ENCODE assay signal across 9 cellular contexts in genomic region chr7:66847879-66848810, GRCh38.
DNase-seq lines count a peak whose midpoint lies in the region; ATAC-seq and TF ChIP-seq lines count a peak whose summit lies in the region.
"Had no signal": no experiment of that assay in that cellular context is flagged by ENCODE, and none has a peak within 500 bp of the region (broad histone marks: within the 10 kb centered on the region; RNA-seq: fewer than 3 reads in every experiment).

No MANE protein-coding gene starts in this region.

- intact Hi-C loops in activated naive CD4-positive, alpha-beta T cell treated with anti-CD3 and anti-CD28 coated beads for 36 hours (cut with micrococcal nuclease), result loop anchor here (10.0 kb wide), 1 partner anchor 163 kb away; no protein-coding TSS in a partner anchor
- intact Hi-C loops in ovary (cut with DNase I), result loop anchor here in 1 of 4 donors (5.0 kb wide), 1 partner anchor 356 kb away; no protein-coding TSS in a partner anchor

- no peak overlapping the region for H3K4me3 Mint-ChIP-seq in activated naive CD4-positive, alpha-beta T cell treated with anti-CD3 and anti-CD28 coated beads, Interleukin-2, amount 50 U/mL, for 24 hours
- H3K4me3 Mint-ChIP-seq in activated naive CD4-positive, alpha-beta T cell treated with anti-CD3 and anti-CD28 coated beads for 36 hours, result no peak overlapping the region
- H3K4me3 Mint-ChIP-seq in T-cell, result no peak overlapping the region

- TF ChIP-seq POLR2A in suprapubic skin (IDR thresholded peaks at IDR 0.05), result no peak
- no peak for TF ChIP-seq POLR2A in ovary (IDR thresholded peaks at IDR 0.05)

- peaks cover 26% of the 10 kb centered on the region for H3K4me1 Mint-ChIP-seq in activated naive CD4-positive, alpha-beta T cell treated with anti-CD3 and anti-CD28 coated beads, Interleukin-2, amount 50 U/mL, for 24 hours
- H3K4me1 Mint-ChIP-seq in activated naive CD4-positive, alpha-beta T cell treated with anti-CD3 and anti-CD28 coated beads for 36 hours (ENCODE audit: low read depth), result peaks cover 16% of the 10 kb centered on the region
- peaks cover 19 to 29% (median 24%) of the 10 kb centered on the region in 3 donors for H3K4me1 Mint-ChIP-seq in T-cell

- H3K4me1 ChIP-seq in suprapubic skin, result peaks cover 18% of the 10 kb centered on the region
- peaks cover 3% of the 10 kb centered on the region for H3K4me1 ChIP-seq in ovary (ENCODE audit: insufficient read depth)

- H3K9me3 ChIP-seq in suprapubic skin, result no peaks in the 10 kb centered on the region
- H3K9me3 ChIP-seq in ovary, result no peaks in the 10 kb centered on the region

- H3K36me3 Mint-ChIP-seq in activated naive CD4-positive, alpha-beta T cell treated with anti-CD3 and anti-CD28 coated beads, Interleukin-2, amount 50 U/mL, for 24 hours, result peaks cover 3% of the 10 kb centered on the region
- H3K36me3 Mint-ChIP-seq in activated naive CD4-positive, alpha-beta T cell treated with anti-CD3 and anti-CD28 coated beads for 36 hours (ENCODE audit: low read depth), result peaks cover 4% of the 10 kb centered on the region
- no peaks in the 10 kb centered on the region for H3K36me3 Mint-ChIP-seq in T-cell

- H3K36me3 ChIP-seq in suprapubic skin (peaks cover 4% of the 10 kb centered on the region), ovary (no peaks in the 10 kb centered on the region)

- H3K27ac ChIP-seq in suprapubic skin, result peak overlapping the region; percentile 34
- no peak overlapping the region for H3K27ac ChIP-seq in ovary

- H3K27me3 Mint-ChIP-seq in activated naive CD4-positive, alpha-beta T cell treated with anti-CD3 and anti-CD28 coated beads, Interleukin-2, amount 50 U/mL, for 24 hours, result no peaks in the 10 kb centered on the region
- H3K27me3 Mint-ChIP-seq in activated naive CD4-positive, alpha-beta T cell treated with anti-CD3 and anti-CD28 coated beads for 36 hours (ENCODE audit: low read depth), result peaks cover 2% of the 10 kb centered on the region
- no peaks in the 10 kb centered on the region for H3K27me3 Mint-ChIP-seq in T-cell

- ATAC-seq in T-cell (replicated peaks in 1 of 4) (no peak), HG03378 (IDR thresholded peaks at IDR 0.05; ENCODE audit: unreplicated experiment) (no peak)

- no peaks in the 10 kb centered on the region for H3K27me3 ChIP-seq in suprapubic skin
- no peaks in the 10 kb centered on the region for H3K27me3 ChIP-seq in ovary

- TF ChIP-seq CTCF in suprapubic skin (IDR thresholded peaks at IDR 0.05), result no peak
- no peak for TF ChIP-seq CTCF in ovary (IDR thresholded peaks at IDR 0.05)

- TF ChIP-seq EP300 in suprapubic skin (IDR thresholded peaks at IDR 0.05) (no peak), ovary (IDR thresholded peaks at IDR 0.05) (no peak)

- H3K4me3 ChIP-seq in suprapubic skin (no peak overlapping the region), ovary (no peak overlapping the region)

- H3K27ac Mint-ChIP-seq in activated naive CD4-positive, alpha-beta T cell treated with anti-CD3 and anti-CD28 coated beads, Interleukin-2, amount 50 U/mL, for 24 hours, result peak overlapping the region; percentile 68
- H3K27ac Mint-ChIP-seq in activated naive CD4-positive, alpha-beta T cell treated with anti-CD3 and anti-CD28 coated beads for 36 hours, result no peak overlapping the region
- peak overlapping the region; percentile 2 to 15 for H3K27ac Mint-ChIP-seq in T-cell

- WGBS in suprapubic skin, result 75% methylated on average over 9 of the region's 9 CpGs
- WGBS in ovary, 3 donors, result 75 to 79% (median 78%) methylated on average over 9 of the region's 9 CpGs

- CTCF ChIA-PET in activated naive CD4-positive, alpha-beta T cell treated with anti-CD3 and anti-CD28 coated beads for 36 hours (lab: Charles Lee), result no interaction called here
- CTCF ChIA-PET in T-cell (lab: Charles Lee), result no interaction called here

- DNase-seq in activated naive CD4-positive, alpha-beta T cell treated with anti-CD3 and anti-CD28 coated beads for 36 hours, result no peak
- DNase-seq in T-cell (peak in 1 of 34 experiments; percentile 18), foreskin melanocyte (peak; percentile 95), suprapubic skin (ENCODE audit: low spot score in 2 of 2) (peak in 1 of 2 donors; percentile 23), ovary (no peak), NCI-H2227 (lab: John Stamatoyannopoulos, UW; ENCODE audit: unreplicated experiment) (no peak)
- DNase-seq: stimulated activated naive CD4-positive, alpha-beta T cell treated with Interleukin-2 at 50 U/mL for 16 hours had no signal

- H3K9me3 Mint-ChIP-seq in activated naive CD4-positive, alpha-beta T cell treated with anti-CD3 and anti-CD28 coated beads, Interleukin-2, amount 50 U/mL, for 24 hours, result no peaks in the 10 kb centered on the region
- H3K9me3 Mint-ChIP-seq in activated naive CD4-positive, alpha-beta T cell treated with anti-CD3 and anti-CD28 coated beads for 36 hours, result no peaks in the 10 kb centered on the region
- H3K9me3 Mint-ChIP-seq in T-cell, result no peaks in the 10 kb centered on the region

- POLR2A ChIA-PET in T-cell (lab: Charles Lee), result no interaction called here
